In the genomic region with DNA sequence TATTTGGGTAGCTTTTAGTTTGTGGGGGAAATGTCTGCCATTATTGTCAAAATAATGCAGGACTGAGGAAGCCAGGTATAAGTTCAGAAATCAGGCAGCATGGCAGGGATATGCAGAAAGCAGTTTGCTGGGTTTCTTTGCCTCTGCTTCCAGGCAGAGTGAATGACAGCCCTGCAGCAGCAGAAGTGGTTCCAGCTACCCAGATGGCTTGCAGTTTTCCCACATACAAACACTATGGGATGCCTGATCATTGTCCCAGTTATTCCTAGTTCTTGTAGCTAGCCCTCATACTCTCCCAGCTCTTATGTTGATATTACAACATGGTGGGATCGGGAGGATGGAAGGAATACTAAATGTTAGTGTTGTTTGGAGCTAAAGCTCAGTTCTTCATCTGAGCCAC, we compare ENCODE assay signal across 2 cellular contexts.
TF ChIP-seq lines count a peak whose summit lies in the region.

No MANE protein-coding gene starts in this region.

TF ChIP-seq in K562, 482 proteins besides CTCF, POLR2A, EP300 and RAD21:
- no peak for TF ChIP-seq L3MBTL2 (IDR thresholded peaks at IDR 0.05)
- TF ChIP-seq YBX1 (IDR thresholded peaks at IDR 0.05) = no peak
- TF ChIP-seq, protein P1, sequence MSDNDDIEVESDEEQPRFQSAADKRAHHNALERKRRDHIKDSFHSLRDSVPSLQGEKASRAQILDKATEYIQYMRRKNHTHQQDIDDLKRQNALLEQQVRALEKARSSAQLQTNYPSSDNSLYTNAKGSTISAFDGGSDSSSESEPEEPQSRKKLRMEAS (CRISPR knock-in tag; IDR thresholded peaks at IDR 0.05) = no peak
- TF ChIP-seq ZNF232 (CRISPR knock-in tag; IDR thresholded peaks at IDR 0.05) = no peak
- no peak for TF ChIP-seq HDAC1 (IDR thresholded peaks at IDR 0.05)

TF ChIP-seq in liver, 16 proteins besides CTCF, POLR2A, EP300 and RAD21:
- no peak for TF ChIP-seq NR2F2 (IDR thresholded peaks at IDR 0.05)
- no peak for TF ChIP-seq TAF1 (conservative IDR thresholded peaks at IDR 0.05)
- TF ChIP-seq SP1 (IDR thresholded peaks at IDR 0.05) = no peak
- TF ChIP-seq HNF4A (conservative IDR thresholded peaks at IDR 0.05) = no peak
- TF ChIP-seq EGR1 (IDR thresholded peaks at IDR 0.05; ENCODE audit: low read depth in 2 of 2) = no peak
- no peak for TF ChIP-seq HNF4G (IDR thresholded peaks at IDR 0.05)
- TF ChIP-seq FOXA1 (IDR thresholded peaks at IDR 0.05) = no peak
- TF ChIP-seq, protein P2, sequence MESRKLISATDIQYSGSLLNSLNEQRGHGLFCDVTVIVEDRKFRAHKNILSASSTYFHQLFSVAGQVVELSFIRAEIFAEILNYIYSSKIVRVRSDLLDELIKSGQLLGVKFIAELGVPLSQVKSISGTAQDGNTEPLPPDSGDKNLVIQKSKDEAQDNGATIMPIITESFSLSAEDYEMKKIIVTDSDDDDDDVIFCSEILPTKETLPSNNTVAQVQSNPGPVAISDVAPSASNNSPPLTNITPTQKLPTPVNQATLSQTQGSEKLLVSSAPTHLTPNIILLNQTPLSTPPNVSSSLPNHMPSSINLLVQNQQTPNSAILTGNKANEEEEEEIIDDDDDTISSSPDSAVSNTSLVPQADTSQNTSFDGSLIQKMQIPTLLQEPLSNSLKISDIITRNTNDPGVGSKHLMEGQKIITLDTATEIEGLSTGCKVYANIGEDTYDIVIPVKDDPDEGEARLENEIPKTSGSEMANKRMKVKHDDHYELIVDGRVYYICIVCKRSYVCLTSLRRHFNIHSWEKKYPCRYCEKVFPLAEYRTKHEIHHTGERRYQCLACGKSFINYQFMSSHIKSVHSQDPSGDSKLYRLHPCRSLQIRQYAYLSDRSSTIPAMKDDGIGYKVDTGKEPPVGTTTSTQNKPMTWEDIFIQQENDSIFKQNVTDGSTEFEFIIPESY (IDR thresholded peaks at IDR 0.05) = no peak
- no peak for TF ChIP-seq YY1 (IDR thresholded peaks at IDR 0.05)
- TF ChIP-seq JUND (IDR thresholded peaks at IDR 0.05) = no peak
- no peak for TF ChIP-seq RXRA (IDR thresholded peaks at IDR 0.05)
- TF ChIP-seq, protein P1 (IDR thresholded peaks at IDR 0.05) = no peak
- TF ChIP-seq, protein P3, sequence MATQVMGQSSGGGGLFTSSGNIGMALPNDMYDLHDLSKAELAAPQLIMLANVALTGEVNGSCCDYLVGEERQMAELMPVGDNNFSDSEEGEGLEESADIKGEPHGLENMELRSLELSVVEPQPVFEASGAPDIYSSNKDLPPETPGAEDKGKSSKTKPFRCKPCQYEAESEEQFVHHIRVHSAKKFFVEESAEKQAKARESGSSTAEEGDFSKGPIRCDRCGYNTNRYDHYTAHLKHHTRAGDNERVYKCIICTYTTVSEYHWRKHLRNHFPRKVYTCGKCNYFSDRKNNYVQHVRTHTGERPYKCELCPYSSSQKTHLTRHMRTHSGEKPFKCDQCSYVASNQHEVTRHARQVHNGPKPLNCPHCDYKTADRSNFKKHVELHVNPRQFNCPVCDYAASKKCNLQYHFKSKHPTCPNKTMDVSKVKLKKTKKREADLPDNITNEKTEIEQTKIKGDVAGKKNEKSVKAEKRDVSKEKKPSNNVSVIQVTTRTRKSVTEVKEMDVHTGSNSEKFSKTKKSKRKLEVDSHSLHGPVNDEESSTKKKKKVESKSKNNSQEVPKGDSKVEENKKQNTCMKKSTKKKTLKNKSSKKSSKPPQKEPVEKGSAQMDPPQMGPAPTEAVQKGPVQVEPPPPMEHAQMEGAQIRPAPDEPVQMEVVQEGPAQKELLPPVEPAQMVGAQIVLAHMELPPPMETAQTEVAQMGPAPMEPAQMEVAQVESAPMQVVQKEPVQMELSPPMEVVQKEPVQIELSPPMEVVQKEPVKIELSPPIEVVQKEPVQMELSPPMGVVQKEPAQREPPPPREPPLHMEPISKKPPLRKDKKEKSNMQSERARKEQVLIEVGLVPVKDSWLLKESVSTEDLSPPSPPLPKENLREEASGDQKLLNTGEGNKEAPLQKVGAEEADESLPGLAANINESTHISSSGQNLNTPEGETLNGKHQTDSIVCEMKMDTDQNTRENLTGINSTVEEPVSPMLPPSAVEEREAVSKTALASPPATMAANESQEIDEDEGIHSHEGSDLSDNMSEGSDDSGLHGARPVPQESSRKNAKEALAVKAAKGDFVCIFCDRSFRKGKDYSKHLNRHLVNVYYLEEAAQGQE (IDR thresholded peaks at IDR 0.05) = no peak
- no peak for TF ChIP-seq GABPA (IDR thresholded peaks at IDR 0.05 in 1 of 2, conservative IDR thresholded peaks at IDR 0.05 in 1 of 2)
- TF ChIP-seq, protein P4, sequence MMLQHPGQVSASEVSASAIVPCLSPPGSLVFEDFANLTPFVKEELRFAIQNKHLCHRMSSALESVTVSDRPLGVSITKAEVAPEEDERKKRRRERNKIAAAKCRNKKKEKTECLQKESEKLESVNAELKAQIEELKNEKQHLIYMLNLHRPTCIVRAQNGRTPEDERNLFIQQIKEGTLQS (IDR thresholded peaks at IDR 0.05) = no peak
